ENCODE assay signal across 24 cellular contexts in genomic region chr1:236072001-236072400, GRCh38.
"Had no signal": no experiment of that assay in that cellular context is flagged by ENCODE, and none has a peak within 500 bp of the region (broad histone marks: within the 10 kb centered on the region; RNA-seq: fewer than 3 reads in every experiment).

No MANE protein-coding gene starts in this region.

- H3K27ac ChIP-seq: ascending aorta, body of pancreas, coronary artery, SK-N-MC had no signal

- H3K4me3 ChIP-seq: ascending aorta, body of pancreas, coronary artery, SK-N-MC had no signal

- ATAC-seq: activated CD8-positive, alpha-beta memory T cell treated with anti-CD3 and anti-CD28 coated beads, Interleukin-2, amount 10 ng/mL, durations not matched to agents 7 days and 5 days; body of pancreas; PC-3; T-helper 17 cell had no signal

- H3K27me3 ChIP-seq: ascending aorta, body of pancreas had no signal

- H3K36me3 ChIP-seq: ascending aorta had no signal

- H3K4me1 ChIP-seq: ascending aorta, body of pancreas had no signal

- DNase-seq: activated B cell treated with CpG ODN at 0.5 μM for 24 hours; activated CD4-positive, alpha-beta T cell treated with anti-CD3 and anti-CD28 coated beads for 1 hour; activated CD4-positive, alpha-beta T cell treated with anti-CD3 and anti-CD28 coated beads, Interleukin-2, amount 10 ng/mL, durations not matched to agents 24 days and 14 days; activated CD4-positive, alpha-beta T cell treated with anti-CD3 and anti-CD28 coated beads, Interleukin-2, amount 50 U/mL, for 48 hours; activated CD8-positive, alpha-beta memory T cell treated with anti-CD3 and anti-CD28 coated beads, Interleukin-2, amount 10 ng/mL, durations not matched to agents 7 days and 5 days; activated effector memory CD4-positive, alpha-beta T cell treated with Interleukin-2 at 50 U/mL for 16 hours; activated naive CD4-positive, alpha-beta T cell; activated T-cell treated with anti-CD3 and anti-CD28 coated beads, Interleukin-2, amount 50 U/mL, for 24 hours; body of pancreas; central memory CD4-positive, alpha-beta T cell; Karpas-422; NCI-H1105; NCI-H1436; NCI-H1694 treated with DMSO at 0.1 percent for 48 hours; NCI-H2081; NCI-H446; NCI-H524; PC-3; SHP77 treated with DMSO at 0.1 percent for 48 hours; T-helper 17 cell; T-helper 9 cell had no signal

- H3K9me3 ChIP-seq: body of pancreas had no signal
